In genomic region chr3:170410428-170411029, GRCh38 we compare ENCODE assay signal across 8 cellular contexts. TPM values are rescaled to one million over a fixed set of nuclear protein-coding genes. Genes with fewer than 3 reads are reported as not detected.
A peak's percentile ranks its signal among the peaks of the same experiment; 100 is the strongest.
DNase-seq lines count a peak whose midpoint lies in the region; ATAC-seq, FAIRE-seq and TF ChIP-seq lines count a peak whose summit lies in the region.

No MANE protein-coding gene starts in this region.

- FAIRE-seq in frontal cortex (lab: Jason Lieb, UNC), result no peak

- H3K4me3 ChIP-seq in AG04449 (ENCODE audit: low read depth, low read length) (no peak overlapping the region), GM23248 (no peak overlapping the region), Peyer's patch (no peak overlapping the region), foreskin fibroblast (ENCODE audit: low read depth in 1 of 2, low read length in 2 of 2) (no peak overlapping the region), uterus (no peak overlapping the region)

- in situ Hi-C loops in GM23248 (cut with MboI), result loop anchor here (10.0 kb wide), 1 partner anchor 404 kb away; no protein-coding TSS in a partner anchor

- TF ChIP-seq POLR2A in Peyer's patch (IDR thresholded peaks at IDR 0.05) (no peak), uterus (IDR thresholded peaks at IDR 0.05) (no peak)

- POLR2A ChIA-PET in AG04449 (lab: Yijun Ruan, JAX), result no interaction called here

- no peak overlapping the region for H3K9ac ChIP-seq in GM23248

- H3K9me3 ChIP-seq in GM23248 (ENCODE audit: low read depth) (no peaks in the 10 kb centered on the region), Peyer's patch (no peaks in the 10 kb centered on the region), uterus (no peaks in the 10 kb centered on the region)

- CTCF ChIA-PET in AG04449 (lab: Yijun Ruan, JAX), result interaction anchor here (0.8 to 12.3 kb wide), 30 partner anchors 7 to 547 kb away, joined by 3 to 493 read pairs (median 4); no protein-coding TSS in a partner anchor

- H4K20me1 ChIP-seq in GM23248 (ENCODE audit: insufficient read depth), result no peaks in the 10 kb centered on the region

- H3K4me1 ChIP-seq in GM23248 (ENCODE audit: insufficient read depth) (peaks cover 14% of the 10 kb centered on the region), Peyer's patch (no peaks in the 10 kb centered on the region), uterus (no peaks in the 10 kb centered on the region)

- H3K36me3 ChIP-seq in GM23248 (ENCODE audit: low read depth) (no peaks in the 10 kb centered on the region), Peyer's patch (no peaks in the 10 kb centered on the region), uterus (no peaks in the 10 kb centered on the region)

- peaks cover 13% of the 10 kb centered on the region for H3F3A ChIP-seq in GM23248 (ENCODE audit: insufficient read depth)

- 44 to 49% methylated on average over 4 of the region's 4 CpGs for WGBS in GM23248 (ENCODE audit: low coverage in 1 of 2, low lambda C conversion rate in 2 of 2, missing lambda C conversion rate in 2 of 2), 2 experiments

- H3K27ac ChIP-seq in GM23248, result no peak overlapping the region
- no peak overlapping the region for H3K27ac ChIP-seq in Peyer's patch
- H3K27ac ChIP-seq in uterus, result no peak overlapping the region

- no peaks in the 10 kb centered on the region for H3K9me2 ChIP-seq in GM23248 (ENCODE audit: insufficient read depth)

- no peak overlapping the region for H3K4me2 ChIP-seq in GM23248 (ENCODE audit: unreplicated experiment)

- ATAC-seq in HG02678 (IDR thresholded peaks at IDR 0.05; ENCODE audit: unreplicated experiment), result no peak

- H3K79me2 ChIP-seq in GM23248 (ENCODE audit: insufficient read depth), result no peaks in the 10 kb centered on the region

- DNase-seq in AG04449 (ENCODE audit: low read depth, low spot score), result no peak
- DNase-seq in GM23248, result peak; percentile 49
- DNase-seq in Peyer's patch, result no peak
- peak in 1 of 2 donors; percentile 64 for DNase-seq in foreskin fibroblast
- DNase-seq in uterus, result no peak
- no peak for DNase-seq in effector CD8-positive, alpha-beta T cell (lab: John Stamatoyannopoulos, UW)
- no peak for DNase-seq in frontal cortex (ENCODE audit: low spot score in 2 of 2)

- TF ChIP-seq CTCF in AG04449 (IDR thresholded peaks at IDR 0.05; ENCODE audit: insufficient read depth, low read length, missing control alignments), result peak; percentile 42
- TF ChIP-seq CTCF in Peyer's patch (IDR thresholded peaks at IDR 0.05), result peak in 5 of 6 experiments; percentile 33 to 72 (median 68)
- peak; percentile 56 for TF ChIP-seq CTCF in foreskin fibroblast (IDR thresholded peaks at IDR 0.05; ENCODE audit: low read depth, low read length)
- TF ChIP-seq CTCF in uterus (IDR thresholded peaks at IDR 0.05), result peak; percentile 31 to 58 (median 44)

- H2AFZ ChIP-seq in GM23248, result no peak overlapping the region

- intact Hi-C loops in uterus (cut with DNase I; ENCODE audit: low total_unique reads), result loop anchor here (5.0 kb wide), 1 partner anchor 402 kb away; no protein-coding TSS in a partner anchor

- H3K27me3 ChIP-seq in GM23248 (replicated peaks; ENCODE audit: insufficient read depth) (no peaks in the 10 kb centered on the region), Peyer's patch (no peaks in the 10 kb centered on the region), uterus (no peaks in the 10 kb centered on the region)

RNA-seq across cellular contexts. Expression of gene CLDN11, which starts 8.1 kb away (rescaled TPM):
- total RNA-seq in GM23248 (2014; rRNA removed; shearing (Covaris generic)), result 81.9 and 95.9 TPM in 2 replicates
- polyA plus RNA-seq in GM23248 (2016; fragmentation: Nextera tagmentation; extraction: Ambion mirVana), result 84.5 and 84.9 TPM in 2 replicates
- total RNA-seq in Peyer's patch (10 to 100 TPM in 1 of 4 donors, 1 to 10 TPM in 3; 4.1 to 16.6 (median 5.0) TPM), uterus (10 to 100 TPM in 3 of 4 donors, 1 to 10 TPM in 1; 5.4 to 73.2 (median 19.9) TPM), frontal cortex (13.9 TPM)

RNA-seq across cellular contexts. Expression of gene SKIL, which starts 53.0 kb away (rescaled TPM):
- 39.1 and 53.2 TPM in 2 replicates for total RNA-seq in GM23248 (2014; rRNA removed; shearing (Covaris generic))
- polyA plus RNA-seq in GM23248 (2016; fragmentation: Nextera tagmentation; extraction: Ambion mirVana), result 27.9 and 28.6 TPM in 2 replicates
- 10 to 100 TPM; 22.5 to 78.4 (median 43.5) TPM for total RNA-seq in Peyer's patch
- total RNA-seq in uterus, result 100 to 1,000 TPM in 1 of 4 donors, 10 to 100 TPM in 3; 34.3 to 143 (median 51.2) TPM
- 160 TPM for total RNA-seq in frontal cortex
